In the genomic region with DNA sequence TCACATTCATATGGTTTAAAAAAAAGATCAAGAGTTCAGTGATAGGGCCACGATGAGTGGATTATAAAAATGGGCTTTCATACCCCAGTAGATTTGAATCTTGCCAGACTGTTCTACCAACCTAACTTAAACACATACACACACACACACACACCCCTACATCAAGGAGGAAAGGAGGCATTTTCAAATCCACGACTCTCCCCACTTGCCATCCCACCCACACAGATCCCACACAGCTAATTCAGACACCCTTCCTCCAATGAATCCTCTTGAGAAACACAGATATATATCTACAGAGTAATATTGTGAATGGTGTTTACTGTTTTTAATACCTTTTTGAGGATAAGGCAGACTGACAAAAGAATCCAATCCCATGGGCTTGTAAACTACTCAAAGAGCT, we compare ENCODE assay signal across 27 cellular contexts. TPM values are rescaled to one million over a fixed set of nuclear protein-coding genes. Genes with fewer than 3 reads are reported as not detected.
"Had no signal": no experiment of that assay in that cellular context is flagged by ENCODE, and none has a peak within 500 bp of the region (broad histone marks: within the 10 kb centered on the region; RNA-seq: fewer than 3 reads in every experiment).

No MANE protein-coding gene starts in this region.

- FAIRE-seq: K562 had no signal

- H3K4me3 ChIP-seq: K562 had no signal

- H3K9ac ChIP-seq: KMS-11, SK-N-SH had no signal

- H3K4me2 ChIP-seq: KMS-11, SK-N-SH had no signal

- DNase-seq: Kasumi-1, MM.1S, NCI-H1092 treated with DMSO at 0.1 percent for 48 hours, NCI-H1436, NCI-H187, NCI-H2029, NCI-H2081 treated with DMSO at 0.1 percent for 48 hours, NCI-H2171, NCI-H226, NCI-H446, NCI-H510A, NCI-H524 treated with DMSO at 0.1 percent for 48 hours, NCI-H69, NCI-H774, PC-3, SHP77, SK-N-SH, SW 1271, T-cell had no signal

- H3K9me3 ChIP-seq: SK-N-SH had no signal

- H3K27ac ChIP-seq: HL-60, KMS-11, RWPE1 had no signal

RNA-seq across cellular contexts. Expression of a gene that starts 16.8 kb away (rescaled TPM):
- total RNA-seq: K562, M059J, OCI-LY7, PC-3, SK-MEL-5, T-cell had no signal
- polyA plus RNA-seq: IgD-negative memory B cell, K562, SK-N-SH had no signal
